In the genomic region with DNA sequence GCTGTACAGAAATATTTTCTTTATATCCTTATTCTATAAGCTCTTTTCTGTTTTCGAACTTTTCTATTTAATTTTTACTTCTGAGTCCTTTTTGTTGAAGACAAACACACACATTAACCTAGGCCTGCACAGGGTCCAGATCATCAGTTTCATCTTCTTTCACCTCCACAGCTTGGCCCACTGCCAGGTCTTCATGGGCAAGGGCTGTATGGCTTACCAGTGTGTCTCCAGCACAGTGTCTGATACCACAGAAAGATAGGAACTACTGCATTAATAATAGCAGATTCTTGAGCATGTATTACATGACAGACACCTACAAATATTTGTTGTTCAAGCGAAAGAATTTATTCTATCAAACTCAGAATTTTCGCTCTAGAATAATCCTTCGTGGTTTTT, we compare ENCODE assay signal across 10 cellular contexts. TPM values are rescaled to one million over a fixed set of nuclear protein-coding genes. Genes with fewer than 3 reads are reported as not detected.
DNase-seq lines count a peak whose midpoint lies in the region; ATAC-seq, FAIRE-seq and TF ChIP-seq lines count a peak whose summit lies in the region.
"Had no signal": no experiment of that assay in that cellular context is flagged by ENCODE, and none has a peak within 500 bp of the region (broad histone marks: within the 10 kb centered on the region; RNA-seq: fewer than 3 reads in every experiment).

No MANE protein-coding gene starts in this region.

- ATAC-seq in HG03378 (IDR thresholded peaks at IDR 0.05; ENCODE audit: unreplicated experiment) (peak; percentile 40), pancreas (peak in 2 of 4 donors; percentile 36 to 48), HG03342 (IDR thresholded peaks at IDR 0.05; ENCODE audit: unreplicated experiment) (no peak), GM19023 (IDR thresholded peaks at IDR 0.05; ENCODE audit: unreplicated experiment) (no peak)
- no peak for ATAC-seq in activated naive CD8-positive, alpha-beta T cell treated with anti-CD3 and anti-CD28 coated beads, Interleukin-2, amount 50 U/mL, for 24 hours

- H3K27ac Mint-ChIP-seq in activated naive CD8-positive, alpha-beta T cell treated with anti-CD3 and anti-CD28 coated beads, Interleukin-2, amount 50 U/mL, for 24 hours, result no peak overlapping the region
- H3K27ac Mint-ChIP-seq: memory B cell had no signal

- 95 to 98% methylated on average over 4 of the region's 4 CpGs for WGBS in pancreas, 2 donors

- H3K4me1 Mint-ChIP-seq in activated naive CD8-positive, alpha-beta T cell treated with anti-CD3 and anti-CD28 coated beads, Interleukin-2, amount 50 U/mL, for 24 hours, result peaks cover 60% of the 10 kb centered on the region

- DNase-seq in DMS53 (lab: John Stamatoyannopoulos, UW) (peak; percentile 24), DMS53 treated with DMSO at 0.1 percent for 48 hours (lab: John Stamatoyannopoulos, UW; ENCODE audit: unreplicated experiment) (no peak), pancreas (peak in 4 of 6 donors; percentile 19 to 74 (median 55)), foreskin melanocyte (no peak)
- peak; percentile 36 for DNase-seq in activated naive CD8-positive, alpha-beta T cell treated with anti-CD3 and anti-CD28 coated beads, Interleukin-2, amount 50 U/mL, for 24 hours
- DNase-seq: 8988T had no signal

- H3K4me1 ChIP-seq in pancreas, result peaks cover 13 to 33% (median 24%) of the 10 kb centered on the region in 3 donors

- H3K27ac ChIP-seq in pancreas, result no peak overlapping the region

- no peak for TF ChIP-seq CTCF in pancreas (IDR thresholded peaks at IDR 0.05)

- no peak overlapping the region for H3K4me3 Mint-ChIP-seq in activated naive CD8-positive, alpha-beta T cell treated with anti-CD3 and anti-CD28 coated beads, Interleukin-2, amount 50 U/mL, for 24 hours
- H3K4me3 Mint-ChIP-seq: memory B cell had no signal

- no peaks in the 10 kb centered on the region for H3K27me3 ChIP-seq in pancreas

- H3K4me3 ChIP-seq in pancreas, result no peak overlapping the region

- no peaks in the 10 kb centered on the region for H3K36me3 ChIP-seq in pancreas

- no peaks in the 10 kb centered on the region for H3K27me3 Mint-ChIP-seq in activated naive CD8-positive, alpha-beta T cell treated with anti-CD3 and anti-CD28 coated beads, Interleukin-2, amount 50 U/mL, for 24 hours
- H3K27me3 Mint-ChIP-seq: memory B cell had no signal

- H3K9me3 ChIP-seq in pancreas, result no peaks in the 10 kb centered on the region

- no peaks in the 10 kb centered on the region for H3K36me3 Mint-ChIP-seq in activated naive CD8-positive, alpha-beta T cell treated with anti-CD3 and anti-CD28 coated beads, Interleukin-2, amount 50 U/mL, for 24 hours (ENCODE audit: low read depth)

- intact Hi-C loops in pancreas (cut with DNase I), result loop anchor here in 1 of 3 donors (10.0 kb wide), 1 partner anchor 116 kb away; no protein-coding TSS in a partner anchor

- FAIRE-seq in pancreas (lab: Jason Lieb, UNC), result no peak

- H3K9me3 Mint-ChIP-seq in activated naive CD8-positive, alpha-beta T cell treated with anti-CD3 and anti-CD28 coated beads, Interleukin-2, amount 50 U/mL, for 24 hours, result no peaks in the 10 kb centered on the region

RNA-seq across cellular contexts. Expression of gene QKI, which starts 24.4 kb away (rescaled TPM):
- 10 to 100 TPM; 18.0 to 52.6 (median 26.5) TPM for total RNA-seq in pancreas
- polyA plus RNA-seq in pancreas, result 10 to 100 TPM in 1 of 2 donors, 1 to 10 TPM in 1; 9.0 to 12.0 TPM

Comparison
In these comparisons a context has a peak if more than half of its experiments do, and no peak if none do; other contexts are left out.
1. DNase-seq: peak in DMS53 (single experiment), activated naive CD8-positive, alpha-beta T cell treated with anti-CD3 and anti-CD28 coated beads, Interleukin-2, amount 50 U/mL, for 24 hours (single experiment) and pancreas (4 of 6); none in DMS53 treated with DMSO at 0.1 percent for 48 hours (single experiment) and foreskin melanocyte (single experiment).